ENCODE assay signal across 24 cellular contexts in genomic region chr13:105948143-105948542, GRCh38.
DNase-seq lines count a peak whose midpoint lies in the region; TF ChIP-seq lines count a peak whose summit lies in the region.
"Had no signal": no experiment of that assay in that cellular context is flagged by ENCODE, and none has a peak within 500 bp of the region (broad histone marks: within the 10 kb centered on the region; RNA-seq: fewer than 3 reads in every experiment).

No MANE protein-coding gene starts in this region.

- H3K27ac ChIP-seq in osteoblast (ENCODE audit: low read depth, low read length) = no peak overlapping the region
- H3K27ac ChIP-seq: PC-9 had no signal

- DNase-seq in LHCN-M2 (ENCODE audit: low read depth) = peak; percentile 5
- DNase-seq in astrocyte of the cerebellum (ENCODE audit: low read depth) = no peak
- peak; percentile 14 for DNase-seq in iPS DF 4.7 (ENCODE audit: extremely low read depth, low spot score)
- no peak for DNase-seq in osteoblast (ENCODE audit: insufficient read length, low spot score, missing footprints)
- no peak for DNase-seq in HAP-1 (ENCODE audit: low spot score in 2 of 2)
- no peak for DNase-seq in NCI-H446 treated with DMSO at 0.1 percent for 48 hours (lab: John Stamatoyannopoulos, UW)
- no peak for DNase-seq in cerebellar nuclear complex (lab: John Stamatoyannopoulos, UW)
- DNase-seq in MCF 10A (ENCODE audit: unreplicated experiment) = no peak
- DNase-seq: C1 segment of cervical spinal cord; Caco-2; CD4-positive, alpha-beta memory T cell; DMS 273 treated with DMSO at 0.1 percent for 48 hours; DMS79; GF-D8; GOT3; Karpas-422; MV-4-11; NCI-H1105 treated with DMSO at 0.1 percent for 48 hours; NCI-H2029; NCI-H446; NCI-H526; PC-9; Right ventricle myocardium superior; RPMI8226 had no signal

- POLR2A ChIA-PET in MCF 10A (lab: Yijun Ruan, JAX) = no interaction called here

- H2AFZ ChIP-seq in osteoblast (ENCODE audit: low read length) = peak overlapping the region; percentile 20
- H2AFZ ChIP-seq: PC-9 had no signal

- intact Hi-C loops in MCF 10A (cut with micrococcal nuclease) = no loop called here

- H3K4me1 Mint-ChIP-seq in MCF 10A (ENCODE audit: insufficient read depth, unreplicated experiment) = no peaks in the 10 kb centered on the region
- H3K4me1 Mint-ChIP-seq: CD4-positive, alpha-beta memory T cell had no signal

- no peaks in the 10 kb centered on the region for H3K36me3 ChIP-seq in osteoblast (ENCODE audit: insufficient read depth, low read length)
- H3K36me3 ChIP-seq in HAP-1 (replicated peaks) = no peaks in the 10 kb centered on the region

- no peaks in the 10 kb centered on the region for H3K9me3 ChIP-seq in osteoblast (ENCODE audit: low read depth, low read length)
- no peaks in the 10 kb centered on the region for H3K9me3 ChIP-seq in HAP-1
- H3K9me3 ChIP-seq: Caco-2 had no signal

- BruUV-seq in MCF 10A (replicated peaks; lab: Mats Ljungman, UMichigan) = no TSS peak

- no peak overlapping the region for H3K4me3 Mint-ChIP-seq in MCF 10A (ENCODE audit: unreplicated experiment)
- H3K4me3 Mint-ChIP-seq: CD4-positive, alpha-beta memory T cell had no signal

- H3K79me2 ChIP-seq in osteoblast (ENCODE audit: insufficient read depth, low read length) = no peaks in the 10 kb centered on the region

- H3K27me3 ChIP-seq in osteoblast (ENCODE audit: insufficient read depth, low read length) = no peaks in the 10 kb centered on the region
- no peaks in the 10 kb centered on the region for H3K27me3 ChIP-seq in HAP-1 (ENCODE audit: low read depth)

- no peaks in the 10 kb centered on the region for H3K27me3 Mint-ChIP-seq in MCF 10A (ENCODE audit: insufficient read depth, unreplicated experiment)

- CTCF ChIA-PET in MCF 10A (lab: Yijun Ruan, JAX) = interaction anchor here (0.6 to 1.0 kb wide), 2 partner anchors 22 to 284 kb away, joined by 3 to 4 read pairs; no protein-coding TSS in a partner anchor

- in situ Hi-C loops in astrocyte of the cerebellum (cut with HindIII; ENCODE audit: low sequenced_read_pairs) = no loop called here
- in situ Hi-C loops in HAP-1 (cut with MboI; ENCODE audit: low sequenced_read_pairs) = no loop called here

- no peaks in the 10 kb centered on the region for H3K36me3 Mint-ChIP-seq in MCF 10A (ENCODE audit: insufficient read depth, unreplicated experiment)
- H3K36me3 Mint-ChIP-seq: CD4-positive, alpha-beta memory T cell had no signal

- no peak overlapping the region for H3K27ac Mint-ChIP-seq in MCF 10A (ENCODE audit: low read depth, unreplicated experiment)
- H3K27ac Mint-ChIP-seq: CD4-positive, alpha-beta memory T cell had no signal

- H3K4me3 ChIP-seq in astrocyte of the cerebellum (ENCODE audit: low read depth, low read length) = no peak overlapping the region
- H3K4me3 ChIP-seq in osteoblast (ENCODE audit: insufficient read depth, low read length) = no peak overlapping the region
- H3K4me3 ChIP-seq in HAP-1 = no peak overlapping the region
- H3K4me3 ChIP-seq: PC-9 had no signal

- TF ChIP-seq CTCF in astrocyte of the cerebellum (IDR thresholded peaks at IDR 0.05; ENCODE audit: low read depth, low read length, missing control alignments) (peak; percentile 6), osteoblast (IDR thresholded peaks at IDR 0.05; ENCODE audit: extremely low read depth, low read depth, low read length) (no peak), MCF 10A (IDR thresholded peaks at IDR 0.05; ENCODE audit: unreplicated experiment) (no peak)

- H3K4me1 ChIP-seq in osteoblast (ENCODE audit: insufficient read depth, low read length) (no peaks in the 10 kb centered on the region), HAP-1 (no peaks in the 10 kb centered on the region)
- H3K4me1 ChIP-seq: Caco-2 had no signal

- no peak overlapping the region for H3K4me2 ChIP-seq in osteoblast (ENCODE audit: insufficient read depth, low read length)
- H3K4me2 ChIP-seq: PC-9 had no signal

- no peaks in the 10 kb centered on the region for H4K20me1 ChIP-seq in osteoblast (ENCODE audit: insufficient read depth, low read length)

- H3K9me3 Mint-ChIP-seq in MCF 10A (ENCODE audit: unreplicated experiment) = no peaks in the 10 kb centered on the region

Comparison
In these comparisons a context has a peak if more than half of its experiments do, and no peak if none do; other contexts are left out.
1. DNase-seq: peak in LHCN-M2 (single experiment) and iPS DF 4.7 (single experiment); none in astrocyte of the cerebellum (single experiment), osteoblast (single experiment), HAP-1 (0 of 2), NCI-H446 treated with DMSO at 0.1 percent for 48 hours (single experiment), cerebellar nuclear complex (0 of 2) and MCF 10A (single experiment).